Comparison of ENCODE assay signal across 24 cellular contexts in the genomic region with DNA sequence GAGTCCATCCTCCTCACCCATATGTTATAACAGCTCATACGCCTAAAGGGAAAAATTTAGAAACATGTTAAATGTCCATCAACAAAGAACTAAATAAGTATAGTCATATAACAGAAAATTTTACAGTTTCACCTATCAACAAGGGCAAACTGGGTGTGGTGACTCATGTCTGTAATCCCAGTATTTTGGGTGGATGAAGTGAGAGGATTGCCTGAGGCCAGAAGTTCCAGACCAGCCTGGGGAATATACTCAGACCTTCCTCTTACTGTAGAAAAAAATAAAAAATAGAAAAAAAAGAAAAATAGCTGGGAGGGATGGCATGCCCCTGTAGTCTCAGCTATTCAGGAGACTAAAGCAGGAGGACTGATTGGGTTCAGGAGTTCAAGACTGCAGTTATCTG. TPM values are rescaled to one million over a fixed set of nuclear protein-coding genes. Genes with fewer than 3 reads are reported as not detected.
"Had no signal": no experiment of that assay in that cellular context is flagged by ENCODE, and none has a peak within 500 bp of the region (broad histone marks: within the 10 kb centered on the region; RNA-seq: fewer than 3 reads in every experiment).

No MANE protein-coding gene starts in this region.

- H3K27ac ChIP-seq: heart left ventricle, right atrium auricular region, thyroid gland, upper lobe of right lung had no signal

- H3K36me3 ChIP-seq: heart left ventricle, right atrium auricular region, thyroid gland, upper lobe of right lung had no signal

- H3K9me3 ChIP-seq: thyroid gland, upper lobe of right lung had no signal

- H3K4me1 ChIP-seq: heart left ventricle, right atrium auricular region, thyroid gland, upper lobe of right lung had no signal

- H3K4me2 ChIP-seq: smooth muscle cell had no signal

- H3K27me3 ChIP-seq: heart left ventricle, right atrium auricular region, thyroid gland, upper lobe of right lung had no signal

- ATAC-seq: activated CD4-positive, alpha-beta T cell treated with anti-CD3 and anti-CD28 coated beads for 36 hours; activated CD8-positive, alpha-beta memory T cell treated with anti-CD3 and anti-CD28 coated beads, Interleukin-2, amount 10 ng/mL, durations not matched to agents 7 days and 5 days; activated CD8-positive, alpha-beta T cell treated with anti-CD3 and anti-CD28 coated beads, Interleukin-2, amount 10 ng/mL, durations not matched to agents 7 days and 5 days; activated naive CD8-positive, alpha-beta T cell treated with anti-CD3 and anti-CD28 coated beads, Interleukin-2, amount 50 U/mL, for 24 hours; heart left ventricle; naive thymus-derived CD8-positive, alpha-beta T cell; stimulated activated memory B cell treated with anti-CD40 and anti-IgM and Interleukin-4, amounts not matched to agents 10 μg/mL and 1 μg/mL and 100 μg/mL, for 72 hours; stimulated activated naive CD8-positive, alpha-beta T cell treated with anti-CD3 and anti-CD28 coated beads, Interleukin-15, amount 100 ng/mL, for 72 hours; upper lobe of right lung had no signal

- H3K4me3 ChIP-seq: heart left ventricle, right atrium auricular region, smooth muscle cell, thyroid gland, upper lobe of right lung had no signal

- DNase-seq: activated B cell treated with CpG ODN at 0.5 μM for 24 hours; activated CD4-positive, alpha-beta T cell treated with anti-CD3 and anti-CD28 coated beads for 36 hours; activated CD8-positive, alpha-beta memory T cell treated with anti-CD3 and anti-CD28 coated beads, Interleukin-2, amount 10 ng/mL, durations not matched to agents 7 days and 5 days; activated CD8-positive, alpha-beta T cell treated with anti-CD3 and anti-CD28 coated beads, Interleukin-2, amount 10 ng/mL, durations not matched to agents 7 days and 5 days; activated naive CD8-positive, alpha-beta T cell treated with anti-CD3 and anti-CD28 coated beads, Interleukin-2, amount 50 U/mL, for 24 hours; activated T-cell treated with anti-CD3 and anti-CD28 coated beads, Interleukin-2, amount 50 U/mL, for 48 hours; dermis blood vessel endothelial cell; effector CD8-positive, alpha-beta T cell; erythroblast; heart left ventricle; hypothalamus; immature natural killer cell; naive thymus-derived CD8-positive, alpha-beta T cell; occipital lobe; stimulated activated CD4-positive, alpha-beta T cell treated with anti-CD3 and anti-CD28 coated beads, Interleukin-1b, Interleukin-23, amount 100 ng/mL, for 48 hours; stimulated activated CD4-positive, alpha-beta T cell treated with anti-CD3 and anti-CD28 coated beads, Interleukin-4, amount 100 ng/mL, for 4 hours; stimulated activated CD8-positive, alpha-beta memory T cell treated with anti-CD3 and anti-CD28 coated beads, Interleukin-4, amount 100 ng/mL, for 48 hours; stimulated activated naive CD8-positive, alpha-beta T cell treated with anti-CD3 and anti-CD28 coated beads, Interleukin-15, amount 100 ng/mL, for 72 hours; thyroid gland; upper lobe of right lung had no signal

RNA-seq across cellular contexts. Expression of a gene that starts 48.3 kb away (rescaled TPM):
- total RNA-seq: activated B cell treated with CpG ODN at 0.5 μM for 24 hours; activated CD4-positive, alpha-beta T cell treated with anti-CD3 and anti-CD28 coated beads for 36 hours; activated CD8-positive, alpha-beta memory T cell treated with anti-CD3 and anti-CD28 coated beads, Interleukin-2, amount 10 ng/mL, durations not matched to agents 7 days and 5 days; activated CD8-positive, alpha-beta T cell treated with anti-CD3 and anti-CD28 coated beads, Interleukin-2, amount 10 ng/mL, durations not matched to agents 7 days and 5 days; activated T-helper 2 cell treated with anti-CD3 and anti-CD28 coated beads, Interferon-gamma antibody, Interleukin-2, Interleukin-4, amounts not matched to agents 10 μg/mL and 5 μg/mL and 100 μg/mL, durations not matched to agents 14 hours and 24 hours and 36 hours; naive thymus-derived CD8-positive, alpha-beta T cell had no signal
- polyA plus RNA-seq: immature natural killer cell; naive thymus-derived CD8-positive, alpha-beta T cell had no signal
